1 cellular context compared by ENCODE assay signal in the genomic region with DNA sequence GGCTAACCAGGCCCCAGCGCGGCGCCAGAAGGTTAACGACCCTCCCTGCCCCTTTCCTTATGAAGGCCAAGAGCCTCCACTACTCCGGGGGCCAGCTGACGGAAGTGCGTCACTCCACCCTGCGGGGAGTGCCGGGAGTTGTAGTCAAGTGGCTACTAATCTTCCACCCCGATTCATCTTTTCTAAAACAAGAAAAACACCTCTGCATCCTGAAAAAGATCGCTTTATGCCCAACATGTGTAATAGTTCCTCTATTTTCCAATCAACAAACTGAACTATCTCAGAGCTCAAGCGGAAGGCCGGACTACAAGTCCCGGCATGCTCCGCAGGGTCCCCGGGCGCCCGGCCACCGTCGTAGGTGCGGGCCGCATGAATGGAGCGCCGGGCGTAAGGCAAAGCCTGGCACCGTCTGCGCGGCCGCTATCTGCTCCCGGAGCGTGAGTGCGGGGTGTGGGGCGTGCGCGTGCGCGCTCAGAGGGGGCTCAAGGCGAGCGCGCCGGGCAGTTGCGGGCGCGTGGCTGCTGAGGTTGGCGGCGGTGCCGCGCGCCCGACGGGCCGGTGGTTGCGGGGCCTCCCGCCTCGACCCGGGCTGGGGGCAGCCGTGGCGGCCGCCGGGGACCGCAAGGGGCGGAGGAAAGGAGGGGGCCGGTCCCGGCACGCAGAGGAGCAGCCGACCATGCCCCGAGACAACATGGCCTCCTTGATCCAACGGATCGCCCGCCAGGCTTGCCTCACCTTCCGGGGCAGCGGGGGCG.
TF ChIP-seq lines count a peak whose summit lies in the region.

A gene (plus strand): TSS at position 337 of the 755 bp plus-strand sequence. CDS start 340 bp downstream, at position 677.

TF ChIP-seq in HepG2, 621 proteins besides CTCF, POLR2A, EP300 and RAD21 (continued from another document and continues in another):
- TF ChIP-seq, protein P1, sequence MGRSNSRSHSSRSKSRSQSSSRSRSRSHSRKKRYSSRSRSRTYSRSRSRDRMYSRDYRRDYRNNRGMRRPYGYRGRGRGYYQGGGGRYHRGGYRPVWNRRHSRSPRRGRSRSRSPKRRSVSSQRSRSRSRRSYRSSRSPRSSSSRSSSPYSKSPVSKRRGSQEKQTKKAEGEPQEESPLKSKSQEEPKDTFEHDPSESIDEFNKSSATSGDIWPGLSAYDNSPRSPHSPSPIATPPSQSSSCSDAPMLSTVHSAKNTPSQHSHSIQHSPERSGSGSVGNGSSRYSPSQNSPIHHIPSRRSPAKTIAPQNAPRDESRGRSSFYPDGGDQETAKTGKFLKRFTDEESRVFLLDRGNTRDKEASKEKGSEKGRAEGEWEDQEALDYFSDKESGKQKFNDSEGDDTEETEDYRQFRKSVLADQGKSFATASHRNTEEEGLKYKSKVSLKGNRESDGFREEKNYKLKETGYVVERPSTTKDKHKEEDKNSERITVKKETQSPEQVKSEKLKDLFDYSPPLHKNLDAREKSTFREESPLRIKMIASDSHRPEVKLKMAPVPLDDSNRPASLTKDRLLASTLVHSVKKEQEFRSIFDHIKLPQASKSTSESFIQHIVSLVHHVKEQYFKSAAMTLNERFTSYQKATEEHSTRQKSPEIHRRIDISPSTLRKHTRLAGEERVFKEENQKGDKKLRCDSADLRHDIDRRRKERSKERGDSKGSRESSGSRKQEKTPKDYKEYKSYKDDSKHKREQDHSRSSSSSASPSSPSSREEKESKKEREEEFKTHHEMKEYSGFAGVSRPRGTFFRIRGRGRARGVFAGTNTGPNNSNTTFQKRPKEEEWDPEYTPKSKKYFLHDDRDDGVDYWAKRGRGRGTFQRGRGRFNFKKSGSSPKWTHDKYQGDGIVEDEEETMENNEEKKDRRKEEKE (IDR thresholded peaks at IDR 0.05) = no peak
- TF ChIP-seq, protein P2, sequence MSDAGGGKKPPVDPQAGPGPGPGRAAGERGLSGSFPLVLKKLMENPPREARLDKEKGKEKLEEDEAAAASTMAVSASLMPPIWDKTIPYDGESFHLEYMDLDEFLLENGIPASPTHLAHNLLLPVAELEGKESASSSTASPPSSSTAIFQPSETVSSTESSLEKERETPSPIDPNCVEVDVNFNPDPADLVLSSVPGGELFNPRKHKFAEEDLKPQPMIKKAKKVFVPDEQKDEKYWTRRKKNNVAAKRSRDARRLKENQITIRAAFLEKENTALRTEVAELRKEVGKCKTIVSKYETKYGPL (CRISPR knock-in tag; IDR thresholded peaks at IDR 0.05) = no peak
- TF ChIP-seq ZBTB38 (CRISPR knock-in tag; IDR thresholded peaks at IDR 0.05) (0 out of 2 replicates have a peak, but pooled peaks have one; percentile 22), ZNF547 (CRISPR knock-in tag; IDR thresholded peaks at IDR 0.05) (no peak; the same call in 1 of the 2 replicates), SOX6 (IDR thresholded peaks at IDR 0.05) (no peak), SOX6 (CRISPR knock-in tag; IDR thresholded peaks at IDR 0.05) (peak; percentile 40), IRF2 (CRISPR knock-in tag; IDR thresholded peaks at IDR 0.05) (no peak; the same call in 1 of the 2 replicates), ZNF160 (CRISPR knock-in tag; IDR thresholded peaks at IDR 0.05) (no peak), FOSL1 (CRISPR knock-in tag; IDR thresholded peaks at IDR 0.05; ENCODE audit: borderline replicate concordance) (no peak), NCOA1 (CRISPR knock-in tag; IDR thresholded peaks at IDR 0.05) (no peak), ZNF501 (CRISPR knock-in tag; IDR thresholded peaks at IDR 0.05) (no peak; the same call in 1 of the 2 replicates), PHF21A (CRISPR knock-in tag; IDR thresholded peaks at IDR 0.05) (peak; percentile 76), ZNF766 (CRISPR knock-in tag; IDR thresholded peaks at IDR 0.05; ENCODE audit: borderline replicate concordance) (0 out of 2 replicates have a peak, but pooled peaks have one; percentile 7), JUNB (CRISPR knock-in tag; IDR thresholded peaks at IDR 0.05; ENCODE audit: borderline replicate concordance) (no peak), ZNF83 (CRISPR knock-in tag; IDR thresholded peaks at IDR 0.05; ENCODE audit: borderline replicate concordance) (no peak), ZNF230 (CRISPR knock-in tag; IDR thresholded peaks at IDR 0.05) (no peak), NFIB (CRISPR knock-in tag; IDR thresholded peaks at IDR 0.05; ENCODE audit: borderline replicate concordance) (no peak), PHF5A (CRISPR knock-in tag; IDR thresholded peaks at IDR 0.05; ENCODE audit: low read depth, unreplicated experiment) (no peak), GZF1 (CRISPR knock-in tag; IDR thresholded peaks at IDR 0.05) (no peak), ZNF33B (CRISPR knock-in tag; IDR thresholded peaks at IDR 0.05) (no peak; the same call in 1 of the 2 replicates), ZNF484 (CRISPR knock-in tag; IDR thresholded peaks at IDR 0.05; ENCODE audit: borderline replicate concordance, low read depth) (no peak), TBX2 (CRISPR knock-in tag; IDR thresholded peaks at IDR 0.05; ENCODE audit: borderline replicate concordance) (no peak; the same call in 1 of the 2 replicates), CBX5 (CRISPR knock-in tag; IDR thresholded peaks at IDR 0.05; ENCODE audit: borderline replicate concordance) (peak; percentile 46; the same call in 1 of the 2 replicates), TARDBP (CRISPR knock-in tag; IDR thresholded peaks at IDR 0.05) (peak; percentile 69), JARID2 (CRISPR knock-in tag; IDR thresholded peaks at IDR 0.05; ENCODE audit: insufficient replicate concordance) (peak; percentile 50), SNRNP70 (IDR thresholded peaks at IDR 0.05; ENCODE audit: low read depth, low read length) (no peak), NR3C1 (CRISPR knock-in tag; IDR thresholded peaks at IDR 0.05) (no peak), HIVEP1 (CRISPR knock-in tag; IDR thresholded peaks at IDR 0.05) (no peak), CHD2 (IDR thresholded peaks at IDR 0.05; ENCODE audit: low read depth, low read length) (no peak), ZNF781 (CRISPR knock-in tag; IDR thresholded peaks at IDR 0.05; ENCODE audit: borderline replicate concordance, not compliant biosample characterization) (no peak), KLF13 (CRISPR knock-in tag; IDR thresholded peaks at IDR 0.05) (no peak), MED8 (CRISPR knock-in tag; IDR thresholded peaks at IDR 0.05; ENCODE audit: insufficient replicate concordance) (no peak), ZNF331 (CRISPR knock-in tag; IDR thresholded peaks at IDR 0.05) (no peak), HHEX (CRISPR knock-in tag; IDR thresholded peaks at IDR 0.05) (no peak), SMARCE1 (IDR thresholded peaks at IDR 0.05; ENCODE audit: borderline replicate concordance) (no peak), ZNF543 (CRISPR knock-in tag; IDR thresholded peaks at IDR 0.05) (no peak), ZNF235 (CRISPR knock-in tag; IDR thresholded peaks at IDR 0.05; ENCODE audit: borderline replicate concordance) (no peak)
- TF ChIP-seq, protein P3, sequence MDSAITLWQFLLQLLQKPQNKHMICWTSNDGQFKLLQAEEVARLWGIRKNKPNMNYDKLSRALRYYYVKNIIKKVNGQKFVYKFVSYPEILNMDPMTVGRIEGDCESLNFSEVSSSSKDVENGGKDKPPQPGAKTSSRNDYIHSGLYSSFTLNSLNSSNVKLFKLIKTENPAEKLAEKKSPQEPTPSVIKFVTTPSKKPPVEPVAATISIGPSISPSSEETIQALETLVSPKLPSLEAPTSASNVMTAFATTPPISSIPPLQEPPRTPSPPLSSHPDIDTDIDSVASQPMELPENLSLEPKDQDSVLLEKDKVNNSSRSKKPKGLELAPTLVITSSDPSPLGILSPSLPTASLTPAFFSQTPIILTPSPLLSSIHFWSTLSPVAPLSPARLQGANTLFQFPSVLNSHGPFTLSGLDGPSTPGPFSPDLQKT (CRISPR knock-in tag; IDR thresholded peaks at IDR 0.05; ENCODE audit: borderline replicate concordance) = no peak
- TF ChIP-seq, protein P4, sequence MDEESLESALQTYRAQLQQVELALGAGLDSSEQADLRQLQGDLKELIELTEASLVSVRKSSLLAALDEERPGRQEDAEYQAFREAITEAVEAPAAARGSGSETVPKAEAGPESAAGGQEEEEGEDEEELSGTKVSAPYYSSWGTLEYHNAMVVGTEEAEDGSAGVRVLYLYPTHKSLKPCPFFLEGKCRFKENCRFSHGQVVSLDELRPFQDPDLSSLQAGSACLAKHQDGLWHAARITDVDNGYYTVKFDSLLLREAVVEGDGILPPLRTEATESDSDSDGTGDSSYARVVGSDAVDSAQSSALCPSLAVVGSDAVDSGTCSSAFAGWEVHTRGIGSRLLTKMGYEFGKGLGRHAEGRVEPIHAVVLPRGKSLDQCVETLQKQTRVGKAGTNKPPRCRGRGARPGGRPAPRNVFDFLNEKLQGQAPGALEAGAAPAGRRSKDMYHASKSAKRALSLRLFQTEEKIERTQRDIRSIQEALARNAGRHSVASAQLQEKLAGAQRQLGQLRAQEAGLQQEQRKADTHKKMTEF (CRISPR knock-in tag; IDR thresholded peaks at IDR 0.05) = peak; percentile 77; the same call in 1 of the 2 replicates
- TF ChIP-seq, protein P5, sequence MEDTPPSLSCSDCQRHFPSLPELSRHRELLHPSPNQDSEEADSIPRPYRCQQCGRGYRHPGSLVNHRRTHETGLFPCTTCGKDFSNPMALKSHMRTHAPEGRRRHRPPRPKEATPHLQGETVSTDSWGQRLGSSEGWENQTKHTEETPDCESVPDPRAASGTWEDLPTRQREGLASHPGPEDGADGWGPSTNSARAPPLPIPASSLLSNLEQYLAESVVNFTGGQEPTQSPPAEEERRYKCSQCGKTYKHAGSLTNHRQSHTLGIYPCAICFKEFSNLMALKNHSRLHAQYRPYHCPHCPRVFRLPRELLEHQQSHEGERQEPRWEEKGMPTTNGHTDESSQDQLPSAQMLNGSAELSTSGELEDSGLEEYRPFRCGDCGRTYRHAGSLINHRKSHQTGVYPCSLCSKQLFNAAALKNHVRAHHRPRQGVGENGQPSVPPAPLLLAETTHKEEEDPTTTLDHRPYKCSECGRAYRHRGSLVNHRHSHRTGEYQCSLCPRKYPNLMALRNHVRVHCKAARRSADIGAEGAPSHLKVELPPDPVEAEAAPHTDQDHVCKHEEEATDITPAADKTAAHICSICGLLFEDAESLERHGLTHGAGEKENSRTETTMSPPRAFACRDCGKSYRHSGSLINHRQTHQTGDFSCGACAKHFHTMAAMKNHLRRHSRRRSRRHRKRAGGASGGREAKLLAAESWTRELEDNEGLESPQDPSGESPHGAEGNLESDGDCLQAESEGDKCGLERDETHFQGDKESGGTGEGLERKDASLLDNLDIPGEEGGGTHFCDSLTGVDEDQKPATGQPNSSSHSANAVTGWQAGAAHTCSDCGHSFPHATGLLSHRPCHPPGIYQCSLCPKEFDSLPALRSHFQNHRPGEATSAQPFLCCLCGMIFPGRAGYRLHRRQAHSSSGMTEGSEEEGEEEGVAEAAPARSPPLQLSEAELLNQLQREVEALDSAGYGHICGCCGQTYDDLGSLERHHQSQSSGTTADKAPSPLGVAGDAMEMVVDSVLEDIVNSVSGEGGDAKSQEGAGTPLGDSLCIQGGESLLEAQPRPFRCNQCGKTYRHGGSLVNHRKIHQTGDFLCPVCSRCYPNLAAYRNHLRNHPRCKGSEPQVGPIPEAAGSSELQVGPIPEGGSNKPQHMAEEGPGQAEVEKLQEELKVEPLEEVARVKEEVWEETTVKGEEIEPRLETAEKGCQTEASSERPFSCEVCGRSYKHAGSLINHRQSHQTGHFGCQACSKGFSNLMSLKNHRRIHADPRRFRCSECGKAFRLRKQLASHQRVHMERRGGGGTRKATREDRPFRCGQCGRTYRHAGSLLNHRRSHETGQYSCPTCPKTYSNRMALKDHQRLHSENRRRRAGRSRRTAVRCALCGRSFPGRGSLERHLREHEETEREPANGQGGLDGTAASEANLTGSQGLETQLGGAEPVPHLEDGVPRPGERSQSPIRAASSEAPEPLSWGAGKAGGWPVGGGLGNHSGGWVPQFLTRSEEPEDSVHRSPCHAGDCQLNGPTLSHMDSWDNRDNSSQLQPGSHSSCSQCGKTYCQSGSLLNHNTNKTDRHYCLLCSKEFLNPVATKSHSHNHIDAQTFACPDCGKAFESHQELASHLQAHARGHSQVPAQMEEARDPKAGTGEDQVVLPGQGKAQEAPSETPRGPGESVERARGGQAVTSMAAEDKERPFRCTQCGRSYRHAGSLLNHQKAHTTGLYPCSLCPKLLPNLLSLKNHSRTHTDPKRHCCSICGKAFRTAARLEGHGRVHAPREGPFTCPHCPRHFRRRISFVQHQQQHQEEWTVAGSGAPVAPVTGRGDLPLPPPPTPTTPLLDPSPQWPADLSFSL (CRISPR knock-in tag; IDR thresholded peaks at IDR 0.05) = no peak
- TF ChIP-seq, protein P6, sequence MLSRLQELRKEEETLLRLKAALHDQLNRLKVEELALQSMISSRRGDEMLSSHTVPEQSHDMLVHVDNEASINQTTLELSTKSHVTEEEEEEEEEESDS (CRISPR knock-in tag; IDR thresholded peaks at IDR 0.05; ENCODE audit: borderline replicate concordance) = no peak
- TF ChIP-seq, protein P7, sequence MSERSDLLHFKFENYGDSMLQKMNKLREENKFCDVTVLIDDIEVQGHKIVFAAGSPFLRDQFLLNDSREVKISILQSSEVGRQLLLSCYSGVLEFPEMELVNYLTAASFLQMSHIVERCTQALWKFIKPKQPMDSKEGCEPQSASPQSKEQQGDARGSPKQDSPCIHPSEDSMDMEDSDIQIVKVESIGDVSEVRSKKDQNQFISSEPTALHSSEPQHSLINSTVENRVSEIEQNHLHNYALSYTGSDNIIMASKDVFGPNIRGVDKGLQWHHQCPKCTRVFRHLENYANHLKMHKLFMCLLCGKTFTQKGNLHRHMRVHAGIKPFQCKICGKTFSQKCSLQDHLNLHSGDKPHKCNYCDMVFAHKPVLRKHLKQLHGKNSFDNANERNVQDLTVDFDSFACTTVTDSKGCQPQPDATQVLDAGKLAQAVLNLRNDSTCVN (CRISPR knock-in tag; IDR thresholded peaks at IDR 0.05; ENCODE audit: borderline replicate concordance) = 0 out of 2 replicates have a peak, but pooled peaks have one; percentile 12
- TF ChIP-seq, protein P8, sequence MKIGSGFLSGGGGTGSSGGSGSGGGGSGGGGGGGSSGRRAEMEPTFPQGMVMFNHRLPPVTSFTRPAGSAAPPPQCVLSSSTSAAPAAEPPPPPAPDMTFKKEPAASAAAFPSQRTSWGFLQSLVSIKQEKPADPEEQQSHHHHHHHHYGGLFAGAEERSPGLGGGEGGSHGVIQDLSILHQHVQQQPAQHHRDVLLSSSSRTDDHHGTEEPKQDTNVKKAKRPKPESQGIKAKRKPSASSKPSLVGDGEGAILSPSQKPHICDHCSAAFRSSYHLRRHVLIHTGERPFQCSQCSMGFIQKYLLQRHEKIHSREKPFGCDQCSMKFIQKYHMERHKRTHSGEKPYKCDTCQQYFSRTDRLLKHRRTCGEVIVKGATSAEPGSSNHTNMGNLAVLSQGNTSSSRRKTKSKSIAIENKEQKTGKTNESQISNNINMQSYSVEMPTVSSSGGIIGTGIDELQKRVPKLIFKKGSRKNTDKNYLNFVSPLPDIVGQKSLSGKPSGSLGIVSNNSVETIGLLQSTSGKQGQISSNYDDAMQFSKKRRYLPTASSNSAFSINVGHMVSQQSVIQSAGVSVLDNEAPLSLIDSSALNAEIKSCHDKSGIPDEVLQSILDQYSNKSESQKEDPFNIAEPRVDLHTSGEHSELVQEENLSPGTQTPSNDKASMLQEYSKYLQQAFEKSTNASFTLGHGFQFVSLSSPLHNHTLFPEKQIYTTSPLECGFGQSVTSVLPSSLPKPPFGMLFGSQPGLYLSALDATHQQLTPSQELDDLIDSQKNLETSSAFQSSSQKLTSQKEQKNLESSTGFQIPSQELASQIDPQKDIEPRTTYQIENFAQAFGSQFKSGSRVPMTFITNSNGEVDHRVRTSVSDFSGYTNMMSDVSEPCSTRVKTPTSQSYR (CRISPR knock-in tag; IDR thresholded peaks at IDR 0.05; ENCODE audit: borderline replicate concordance) = no peak
